ENCODE assay signal across 23 cellular contexts in the genomic region with DNA sequence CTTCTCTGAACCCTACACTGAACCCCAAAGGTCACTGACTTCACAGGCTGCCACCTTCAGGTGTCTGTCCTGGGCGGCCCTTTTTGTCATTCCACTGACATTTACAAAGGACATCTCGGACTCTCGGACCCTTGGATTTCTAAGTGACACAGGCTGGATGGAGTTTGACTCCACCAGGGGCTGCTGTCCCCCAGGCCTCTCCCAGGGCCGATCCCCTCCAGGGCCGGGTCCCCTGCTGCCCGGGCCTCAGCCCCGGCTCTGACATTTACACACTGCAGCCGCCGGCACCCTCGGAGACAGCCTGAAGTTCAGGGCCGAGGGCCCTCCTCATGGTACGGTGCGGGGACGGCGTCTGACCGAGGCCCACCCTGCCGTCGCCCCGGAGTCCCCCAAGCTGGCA. TPM values are rescaled to one million over a fixed set of nuclear protein-coding genes. Genes with fewer than 3 reads are reported as not detected.
DNase-seq lines count a peak whose midpoint lies in the region; ATAC-seq and TF ChIP-seq lines count a peak whose summit lies in the region.
"Had no signal": no experiment of that assay in that cellular context is flagged by ENCODE, and none has a peak within 500 bp of the region (broad histone marks: within the 10 kb centered on the region; RNA-seq: fewer than 3 reads in every experiment).

No MANE protein-coding gene starts in this region.

- no peak overlapping the region for H2AFZ ChIP-seq in mesenchymal stem cell (ENCODE audit: low read depth, low read length)
- H2AFZ ChIP-seq: GM23338 had no signal

- H2BK15ac ChIP-seq in mesenchymal stem cell (ENCODE audit: low read depth, poor library complexity, severe bottlenecking), result peak overlapping the region; percentile 34

- peak overlapping the region; percentile 27 for H2AK5ac ChIP-seq in mesenchymal stem cell (ENCODE audit: low read length, severe bottlenecking)

- H3K14ac ChIP-seq in mesenchymal stem cell (ENCODE audit: low read length in 2 of 2), result no peak overlapping the region

- H3K18ac ChIP-seq in mesenchymal stem cell (ENCODE audit: low read depth in 1 of 2, low read length in 2 of 2), result no peak overlapping the region

- H3K79me1 ChIP-seq in mesenchymal stem cell (replicated peaks; ENCODE audit: low read length, poor library complexity, severe bottlenecking), result no peaks in the 10 kb centered on the region

- TF ChIP-seq POLR2A in esophagus muscularis mucosa (IDR thresholded peaks at IDR 0.05; ENCODE audit: low read depth) (no peak), stomach (IDR thresholded peaks at IDR 0.05) (no peak), testis (IDR thresholded peaks at IDR 0.05) (no peak), heart left ventricle (IDR thresholded peaks at IDR 0.05) (no peak)

- intact Hi-C loops in esophagus muscularis mucosa (cut with DNase I), result no loop called here
- intact Hi-C loops in stomach (cut with DNase I; ENCODE audit: low total_unique reads), result no loop called here
- intact Hi-C loops in testis (cut with DNase I; ENCODE audit: low total_unique reads), result no loop called here
- intact Hi-C loops in heart left ventricle (cut with DNase I), result no loop called here

- no peak overlapping the region for H2BK120ac ChIP-seq in mesenchymal stem cell (ENCODE audit: low read depth, low read length)

- no peak overlapping the region for H2BK12ac ChIP-seq in mesenchymal stem cell (ENCODE audit: low read length in 2 of 2)

- no peak overlapping the region for H3K23ac ChIP-seq in mesenchymal stem cell (ENCODE audit: low read length in 2 of 2)

- TF ChIP-seq CTCF in esophagus muscularis mucosa (IDR thresholded peaks at IDR 0.05) (no peak), stomach (IDR thresholded peaks at IDR 0.05) (no peak), testis (IDR thresholded peaks at IDR 0.05) (no peak), heart left ventricle (IDR thresholded peaks at IDR 0.05) (no peak)

- ATAC-seq in heart left ventricle (no peak), GM21529 (IDR thresholded peaks at IDR 0.05; ENCODE audit: unreplicated experiment) (no peak)
- ATAC-seq: GM12878, GM23338, HCT116, HepG2 had no signal

- H3K27me3 ChIP-seq in esophagus muscularis mucosa (no peaks in the 10 kb centered on the region), mesenchymal stem cell (ENCODE audit: control insufficient read depth in 1 of 2, insufficient read depth in 1 of 2, low read length in 2 of 2) (peaks cover 7 to 32% of the 10 kb centered on the region in 2 experiments), stomach (peaks cover 0 to 40% (median 0%) of the 10 kb centered on the region in 3 donors), testis (no peaks in the 10 kb centered on the region), heart left ventricle (peaks cover 0 to 29% (median 0%) of the 10 kb centered on the region in 9 donors)
- H3K27me3 ChIP-seq: BE2C had no signal

- H3K9me3 ChIP-seq in esophagus muscularis mucosa, result no peaks in the 10 kb centered on the region
- no peaks in the 10 kb centered on the region for H3K9me3 ChIP-seq in mesenchymal stem cell (ENCODE audit: control insufficient read depth, low read length)
- no peaks in the 10 kb centered on the region for H3K9me3 ChIP-seq in stomach
- no peaks in the 10 kb centered on the region for H3K9me3 ChIP-seq in testis
- H3K9me3 ChIP-seq in heart left ventricle, result no peaks in the 10 kb centered on the region
- H3K9me3 ChIP-seq: BE2C had no signal

- no peak for DNase-seq in esophagus muscularis mucosa (ENCODE audit: extremely low spot score)
- no peak for DNase-seq in mesenchymal stem cell
- DNase-seq in stomach, result no peak
- no peak for DNase-seq in testis
- DNase-seq in HK-2 (ENCODE audit: unreplicated experiment), result no peak
- DNase-seq in heart left ventricle, result no peak
- DNase-seq: ACHN; BE2C; C1 segment of cervical spinal cord; CD4-positive, CD25-positive, alpha-beta regulatory T cell; CD8-positive, alpha-beta memory T cell; COR-L47; DMS 273 treated with DMSO at 0.1 percent for 48 hours; DMS53; DND-41; EL had no signal

- peaks cover 0 to 7% (median 0%) of the 10 kb centered on the region in 4 donors for H3K36me3 ChIP-seq in esophagus muscularis mucosa
- H3K36me3 ChIP-seq in mesenchymal stem cell (ENCODE audit: control insufficient read depth in 1 of 2, insufficient read depth in 2 of 2, low read depth in 1 of 2, low read length in 2 of 2), result no peaks in the 10 kb centered on the region
- no peaks in the 10 kb centered on the region for H3K36me3 ChIP-seq in stomach
- no peaks in the 10 kb centered on the region for H3K36me3 ChIP-seq in testis (ENCODE audit: low read depth, missing control alignments)
- no peaks in the 10 kb centered on the region for H3K36me3 ChIP-seq in heart left ventricle
- H3K36me3 ChIP-seq: BE2C had no signal

- H3K4me1 ChIP-seq in esophagus muscularis mucosa, result peaks cover 12 to 100% (median 99%) of the 10 kb centered on the region in 4 donors
- peaks cover 60% of the 10 kb centered on the region for H3K4me1 ChIP-seq in mesenchymal stem cell (ENCODE audit: control insufficient read depth, insufficient read depth, low read depth, low read length)
- peaks cover 21 to 71% (median 43%) of the 10 kb centered on the region in 4 donors for H3K4me1 ChIP-seq in stomach
- peaks cover 26% of the 10 kb centered on the region for H3K4me1 ChIP-seq in testis
- peaks cover 0 to 14% (median 2%) of the 10 kb centered on the region in 12 donors for H3K4me1 ChIP-seq in heart left ventricle

- H4K91ac ChIP-seq in mesenchymal stem cell (ENCODE audit: low read length), result no peak overlapping the region

- peak overlapping the region; percentile 22 for H2BK5ac ChIP-seq in mesenchymal stem cell (ENCODE audit: low read depth, low read length, poor library complexity, severe bottlenecking)

- no peak overlapping the region for H4K8ac ChIP-seq in mesenchymal stem cell (ENCODE audit: low read length)

- 83% methylated on average over 13 of the region's 19 CpGs for WGBS in esophagus muscularis mucosa
- WGBS in mesenchymal stem cell, result 88% methylated on average over 19 of the region's 19 CpGs
- 74 to 87% (median 80%) methylated on average over 15 to 19 of the region's 19 CpGs for WGBS in stomach, 5 donors
- 85 to 90% methylated on average over 11 to 19 of the region's 19 CpGs for WGBS in testis, 2 donors
- WGBS in heart left ventricle, 4 donors, result 70 to 74% (median 73%) methylated on average over 10 to 19 of the region's 19 CpGs

- no peak overlapping the region for H3K4ac ChIP-seq in mesenchymal stem cell (ENCODE audit: low read depth in 1 of 2, low read length in 2 of 2)

- no peak overlapping the region for H3K4me3 ChIP-seq in esophagus muscularis mucosa
- H3K4me3 ChIP-seq in mesenchymal stem cell (ENCODE audit: insufficient read depth in 1 of 2, low read depth in 1 of 2, low read length in 2 of 2), result no peak overlapping the region
- H3K4me3 ChIP-seq in stomach, result no peak overlapping the region
- H3K4me3 ChIP-seq in testis, result no peak overlapping the region
- H3K4me3 ChIP-seq in heart left ventricle, result no peak overlapping the region
- H3K4me3 ChIP-seq: GM12878, GM23338 had no signal

- H3K27ac ChIP-seq in esophagus muscularis mucosa (replicated peaks in 1 of 4) (peak overlapping the region; percentile 92 to 98 (median 94)), mesenchymal stem cell (ENCODE audit: low read length, poor library complexity, severe bottlenecking) (no peak overlapping the region), stomach (peak overlapping the region in 3 of 5 donors; percentile 37 to 86 (median 82)), testis (no peak overlapping the region), heart left ventricle (peak overlapping the region in 1 of 12 donors; percentile 90)

- no peak for TF ChIP-seq EP300 in esophagus muscularis mucosa (IDR thresholded peaks at IDR 0.05)
- TF ChIP-seq EP300 in stomach (IDR thresholded peaks at IDR 0.05), result no peak

- no peak overlapping the region for H3K4me2 ChIP-seq in mesenchymal stem cell (ENCODE audit: low read length, poor library complexity, severe bottlenecking)
- H3K4me2 ChIP-seq: GM23338 had no signal

- H3K9ac ChIP-seq in mesenchymal stem cell (ENCODE audit: low read length), result no peak overlapping the region

RNA-seq across cellular contexts. Expression of a gene that starts 24.1 kb away (rescaled TPM):
- total RNA-seq in esophagus muscularis mucosa (100 to 1,000 TPM; 225 to 361 (median 259) TPM), stomach (10 to 100 TPM; 15.8 to 49.6 (median 33.3) TPM), testis (10 to 100 TPM; 55.9 to 69.0 TPM), heart left ventricle (10 to 100 TPM in 2 of 9 donors, 1 to 10 TPM in 7; 1.6 to 14.6 (median 2.6) TPM)
- polyA plus RNA-seq in mesenchymal stem cell (2013, experiment 1 of 2), result 1.2 TPM
- polyA plus RNA-seq in mesenchymal stem cell (2013, experiment 2 of 2), result 1.1 TPM
- polyA plus RNA-seq in stomach (10 to 100 TPM in 1 of 3 donors, 1 to 10 TPM in 2; 1.5 to 14.5 (median 4.2) TPM), testis (ENCODE audit: insufficient read depth, low read depth, low replicate concordance) (41.1 TPM), heart left ventricle (1 to 10 TPM; 5.3 to 6.2 TPM)
- polyA plus RNA-seq: IgD-negative memory B cell had no signal

RNA-seq across cellular contexts. Expression of a gene that starts 48.0 kb away (rescaled TPM):
- total RNA-seq in esophagus muscularis mucosa, result 1 to 10 TPM in 2 of 4 donors, under 1 TPM in 2; 0.39 to 2.9 (median 1.00) TPM
- polyA plus RNA-seq in mesenchymal stem cell (2013, experiment 1 of 2), result not detected
- not detected for polyA plus RNA-seq in mesenchymal stem cell (2013, experiment 2 of 2)
- total RNA-seq in stomach, result 10 to 100 TPM in 1 of 5 donors, not detected in 4; 22.9 TPM
- polyA plus RNA-seq in stomach, result 1 to 10 TPM in 1 of 3 donors, under 1 TPM in 1, not detected in 1; 0.10 to 1.2 TPM
- 1 to 10 TPM in 1 of 2 donors, not detected in 1; 1.2 TPM for total RNA-seq in testis
- polyA plus RNA-seq in testis (ENCODE audit: insufficient read depth, low read depth, low replicate concordance), result not detected
- total RNA-seq in heart left ventricle, result not detected
- not detected for polyA plus RNA-seq in heart left ventricle
- total RNA-seq: CD4-positive, CD25-positive, alpha-beta regulatory T cell; CD8-positive, alpha-beta memory T cell; G401; GM12878; GM23338; HepG2 had no signal
- polyA plus RNA-seq: CD4-positive, CD25-positive, alpha-beta regulatory T cell; CD8-positive, alpha-beta memory T cell; GM12878; HepG2; IgD-negative memory B cell had no signal

RNA-seq across cellular contexts. Expression of a gene that starts 52.9 kb away (rescaled TPM):
- 100 to 1,000 TPM in 2 of 4 donors, 10 to 100 TPM in 1, 1 to 10 TPM in 1; 7.5 to 304 (median 199) TPM for total RNA-seq in esophagus muscularis mucosa
- not detected for polyA plus RNA-seq in mesenchymal stem cell (2013, experiment 1 of 2)
- not detected for polyA plus RNA-seq in mesenchymal stem cell (2013, experiment 2 of 2)
- 100 to 1,000 TPM in 2 of 5 donors, 10 to 100 TPM in 1, 1 to 10 TPM in 1, not detected in 1; 1.8 to 158 (median 70.5) TPM for total RNA-seq in stomach
- polyA plus RNA-seq in stomach, result 100 to 1,000 TPM in 1 of 3 donors, 10 to 100 TPM in 2; 19.0 to 164 (median 47.9) TPM
- 10 to 100 TPM; 10.8 to 49.5 TPM for total RNA-seq in testis
- 16.1 TPM for polyA plus RNA-seq in testis (ENCODE audit: insufficient read depth, low read depth, low replicate concordance)
- 10 to 100 TPM in 1 of 9 donors, 1 to 10 TPM in 7, not detected in 1; 2.1 to 18.1 (median 2.3) TPM for total RNA-seq in heart left ventricle
- polyA plus RNA-seq in heart left ventricle, result 1 to 10 TPM; 2.0 to 4.3 TPM
- total RNA-seq: CD4-positive, CD25-positive, alpha-beta regulatory T cell; CD8-positive, alpha-beta memory T cell; G401; GM12878; GM23338; HepG2 had no signal
- polyA plus RNA-seq: CD4-positive, CD25-positive, alpha-beta regulatory T cell; CD8-positive, alpha-beta memory T cell; GM12878; HepG2; IgD-negative memory B cell had no signal

Comparison
In these comparisons a context has a peak if more than half of its experiments do, and no peak if none do; other contexts are left out.
1. H3K27ac ChIP-seq: peak in esophagus muscularis mucosa (4 of 4) and stomach (3 of 5); none in mesenchymal stem cell (single experiment) and testis (0 of 2).